ENCODE assay signal across 1 cellular context in genomic region chr1:77927414-77927813, GRCh38.
A peak's percentile ranks its signal among the peaks of the same experiment; 100 is the strongest.
TF ChIP-seq lines count a peak whose summit lies in the region.

No MANE protein-coding gene starts in this region.

TF ChIP-seq in GM12878, 131 proteins besides CTCF, POLR2A, EP300 and RAD21:
- TF ChIP-seq BMI1 (IDR thresholded peaks at IDR 0.05; ENCODE audit: borderline replicate concordance) (no peak), ATF7 (IDR thresholded peaks at IDR 0.05; ENCODE audit: low read depth) (no peak), PRDM15 (CRISPR knock-in tag; IDR thresholded peaks at IDR 0.05) (no peak), GABPA (IDR thresholded peaks at IDR 0.05; ENCODE audit: low read depth) (0 out of 2 replicates have a peak, but pooled peaks have one; percentile 13), RUNX3 (IDR thresholded peaks at IDR 0.05; ENCODE audit: low read length) (peak; percentile 76), ATF2 (IDR thresholded peaks at IDR 0.05; ENCODE audit: low read length) (0 out of 2 replicates have a peak, but pooled peaks have one; percentile 5)
